9 cellular contexts compared by ENCODE assay signal in genomic region chr18:12652861-12653401, GRCh38. TPM values are rescaled to one million over a fixed set of nuclear protein-coding genes. Genes with fewer than 3 reads are reported as not detected.
DNase-seq lines count a peak whose midpoint lies in the region; ATAC-seq and TF ChIP-seq lines count a peak whose summit lies in the region.
"Had no signal": no experiment of that assay in that cellular context is flagged by ENCODE, and none has a peak within 500 bp of the region (broad histone marks: within the 10 kb centered on the region; RNA-seq: fewer than 3 reads in every experiment).

No MANE protein-coding gene starts in this region.

- peak overlapping the region; percentile 13 for H3K27ac ChIP-seq in mesenchymal stem cell (ENCODE audit: low read length, poor library complexity, severe bottlenecking)

- H3K18ac ChIP-seq in mesenchymal stem cell (ENCODE audit: low read depth in 1 of 2, low read length in 2 of 2), result peak overlapping the region in 1 of 2 experiments; percentile 37

- H3K27ac Mint-ChIP-seq in Calu3 (ENCODE audit: unreplicated experiment) (peak overlapping the region; percentile 16), progenitor cell of endocrine pancreas (no peak overlapping the region), endothelial cell (ENCODE audit: unreplicated experiment) (no peak overlapping the region)

- H3K4ac ChIP-seq in mesenchymal stem cell (ENCODE audit: low read depth in 1 of 2, low read length in 2 of 2), result no peak overlapping the region

- H3K4me1 ChIP-seq in adipocyte (ENCODE audit: control insufficient read depth, insufficient read depth, low read length), result peaks cover 40% of the 10 kb centered on the region
- peaks cover 4% of the 10 kb centered on the region for H3K4me1 ChIP-seq in mesenchymal stem cell (ENCODE audit: control insufficient read depth, insufficient read depth, low read depth, low read length)

- DNase-seq in Calu3 (no peak), adipocyte (ENCODE audit: low read depth) (peak; percentile 83), mesenchymal stem cell (peak; percentile 80), progenitor cell of endocrine pancreas (ENCODE audit: low spot score, unreplicated experiment) (no peak), endothelial cell (ENCODE audit: low spot score) (no peak), HuH-7 (ENCODE audit: low spot score) (no peak)
- DNase-seq in Jurkat, Clone E6-1 (ENCODE audit: low read depth, low spot score), result peak; percentile 8
- DNase-seq: mucosa of descending colon had no signal

- no peak overlapping the region for H3K4me2 ChIP-seq in mesenchymal stem cell (ENCODE audit: low read length, poor library complexity, severe bottlenecking)

- H3K4me1 Mint-ChIP-seq in Calu3 (ENCODE audit: low read depth, unreplicated experiment), result peaks cover 37% of the 10 kb centered on the region
- H3K4me1 Mint-ChIP-seq in progenitor cell of endocrine pancreas (ENCODE audit: low read depth), result peaks cover 11% of the 10 kb centered on the region
- peaks cover 24% of the 10 kb centered on the region for H3K4me1 Mint-ChIP-seq in endothelial cell (ENCODE audit: unreplicated experiment)

- H3K14ac ChIP-seq in mesenchymal stem cell (ENCODE audit: low read length in 2 of 2), result no peak overlapping the region

- H3K27me3 Mint-ChIP-seq in Calu3 (ENCODE audit: unreplicated experiment) (no peaks in the 10 kb centered on the region), progenitor cell of endocrine pancreas (no peaks in the 10 kb centered on the region), endothelial cell (ENCODE audit: unreplicated experiment) (peaks cover 1% of the 10 kb centered on the region)

- H3K9me3 ChIP-seq in adipocyte (ENCODE audit: control insufficient read depth, low read length), result no peaks in the 10 kb centered on the region
- no peaks in the 10 kb centered on the region for H3K9me3 ChIP-seq in mesenchymal stem cell (ENCODE audit: control insufficient read depth, low read length)
- H3K9me3 ChIP-seq: mucosa of descending colon had no signal

- H2BK5ac ChIP-seq in mesenchymal stem cell (ENCODE audit: low read depth, low read length, poor library complexity, severe bottlenecking), result no peak overlapping the region

- H4K8ac ChIP-seq in mesenchymal stem cell (ENCODE audit: low read length), result no peak overlapping the region

- no peaks in the 10 kb centered on the region for H3K36me3 ChIP-seq in adipocyte (ENCODE audit: control insufficient read depth, insufficient read depth, low read length, severe bottlenecking)
- peaks cover 0 to 5% of the 10 kb centered on the region in 2 experiments for H3K36me3 ChIP-seq in mesenchymal stem cell (ENCODE audit: control insufficient read depth in 1 of 2, insufficient read depth in 2 of 2, low read depth in 1 of 2, low read length in 2 of 2)

- no peak overlapping the region for H4K91ac ChIP-seq in mesenchymal stem cell (ENCODE audit: low read length)

- CTCF ChIA-PET in Calu3 (lab: Charles Lee), result no interaction called here

- H2AFZ ChIP-seq in mesenchymal stem cell (ENCODE audit: low read depth, low read length), result no peak overlapping the region

- peaks cover 9% of the 10 kb centered on the region for H3K79me1 ChIP-seq in mesenchymal stem cell (replicated peaks; ENCODE audit: low read length, poor library complexity, severe bottlenecking)

- no peak overlapping the region for H3K23ac ChIP-seq in mesenchymal stem cell (ENCODE audit: low read length in 2 of 2)

- H3K9ac ChIP-seq in adipocyte (ENCODE audit: low read length), result no peak overlapping the region
- peak overlapping the region; percentile 26 for H3K9ac ChIP-seq in mesenchymal stem cell (ENCODE audit: low read length)

- H3K4me3 ChIP-seq in Jurkat, Clone E6-1 (ENCODE audit: low read length), result no peak overlapping the region
- peak overlapping the region; percentile 33 for H3K4me3 ChIP-seq in adipocyte (ENCODE audit: low read length)
- H3K4me3 ChIP-seq in mesenchymal stem cell (ENCODE audit: insufficient read depth in 1 of 2, low read depth in 1 of 2, low read length in 2 of 2), result peak overlapping the region in 1 of 2 experiments; percentile 17
- H3K4me3 ChIP-seq: mucosa of descending colon had no signal

- H3K36me3 Mint-ChIP-seq in Calu3 (ENCODE audit: insufficient read depth, unreplicated experiment) (peaks cover 52% of the 10 kb centered on the region), progenitor cell of endocrine pancreas (ENCODE audit: insufficient read depth) (peaks cover 3% of the 10 kb centered on the region), endothelial cell (ENCODE audit: low read depth, unreplicated experiment) (no peaks in the 10 kb centered on the region)

- no peak overlapping the region for H2BK15ac ChIP-seq in mesenchymal stem cell (ENCODE audit: low read depth, poor library complexity, severe bottlenecking)

- H3K27me3 ChIP-seq in adipocyte (replicated peaks; ENCODE audit: control insufficient read depth, insufficient read depth, low read length) (no peaks in the 10 kb centered on the region), mesenchymal stem cell (ENCODE audit: control insufficient read depth in 1 of 2, insufficient read depth in 1 of 2, low read length in 2 of 2) (no peaks in the 10 kb centered on the region)

- 70% methylated on average over 1 of the region's 3 CpGs for WGBS in mesenchymal stem cell

- ATAC-seq in HG02623 (IDR thresholded peaks at IDR 0.05; ENCODE audit: unreplicated experiment), result no peak
- ATAC-seq: mucosa of descending colon had no signal

- TF ChIP-seq CTCF in Calu3 (IDR thresholded peaks at IDR 0.05; ENCODE audit: unreplicated experiment) (no peak), progenitor cell of endocrine pancreas (IDR thresholded peaks at IDR 0.05; ENCODE audit: unreplicated experiment) (no peak), endothelial cell (IDR thresholded peaks at IDR 0.05; ENCODE audit: unreplicated experiment) (no peak)

- H2AK5ac ChIP-seq in mesenchymal stem cell (ENCODE audit: low read length, severe bottlenecking), result no peak overlapping the region

- intact Hi-C loops in Calu3 (cut with micrococcal nuclease; ENCODE audit: unreplicated experiment), result loop anchor here (5.0 to 10.0 kb wide), 2 partner anchors 56 to 158 kb away; no protein-coding TSS in a partner anchor

- no peak overlapping the region for H2BK12ac ChIP-seq in mesenchymal stem cell (ENCODE audit: low read length in 2 of 2)

- BruUV-seq in Calu3 (replicated peaks; lab: Mats Ljungman, UMichigan), result no TSS peak

- H3K4me3 Mint-ChIP-seq in Calu3 (ENCODE audit: low read depth, unreplicated experiment), result peak overlapping the region; percentile 38
- no peak overlapping the region for H3K4me3 Mint-ChIP-seq in progenitor cell of endocrine pancreas (ENCODE audit: low read depth)
- H3K4me3 Mint-ChIP-seq in endothelial cell (ENCODE audit: unreplicated experiment), result no peak overlapping the region

- no peak overlapping the region for H2BK120ac ChIP-seq in mesenchymal stem cell (ENCODE audit: low read depth, low read length)

- no peaks in the 10 kb centered on the region for H3K9me3 Mint-ChIP-seq in Calu3 (ENCODE audit: low read depth, unreplicated experiment)
- no peaks in the 10 kb centered on the region for H3K9me3 Mint-ChIP-seq in progenitor cell of endocrine pancreas (ENCODE audit: low read depth)
- no peaks in the 10 kb centered on the region for H3K9me3 Mint-ChIP-seq in endothelial cell (ENCODE audit: unreplicated experiment)

RNA-seq across cellular contexts. Expression of gene SPIRE1, which starts 5.0 kb away (rescaled TPM):
- 91.7 and 98.6 TPM in 2 replicates for total RNA-seq in Calu3 (2022)
- 3.3 TPM for polyA plus RNA-seq in Jurkat, Clone E6-1 (2012; ENCODE audit: insufficient read depth, insufficient read length)
- 22.1 TPM for polyA plus RNA-seq in mesenchymal stem cell (2013, experiment 1 of 2)
- polyA plus RNA-seq in mesenchymal stem cell (2013, experiment 2 of 2), result 21.5 TPM
- total RNA-seq in progenitor cell of endocrine pancreas, result 24.6 and 29.4 TPM in 2 replicates
- 31.3 TPM for total RNA-seq in endothelial cell (ENCODE audit: unreplicated experiment)

RNA-seq across cellular contexts. Expression of gene CEP76, which starts 49.6 kb away (rescaled TPM):
- total RNA-seq in Calu3 (2022) (10.1 and 12.7 TPM in 2 replicates), progenitor cell of endocrine pancreas (12.1 and 14.4 TPM in 2 replicates), endothelial cell (ENCODE audit: unreplicated experiment) (9.3 TPM)
- polyA plus RNA-seq in Jurkat, Clone E6-1 (2012; ENCODE audit: insufficient read depth, insufficient read length), result 22.1 TPM
- 3.8 TPM for polyA plus RNA-seq in mesenchymal stem cell (2013, experiment 1 of 2)
- polyA plus RNA-seq in mesenchymal stem cell (2013, experiment 2 of 2), result 4.8 TPM

RNA-seq across cellular contexts. Expression of gene PSMG2, which starts 49.9 kb away (rescaled TPM):
- 78.6 and 89.6 TPM in 2 replicates for total RNA-seq in Calu3 (2022)
- polyA plus RNA-seq in Jurkat, Clone E6-1 (2012; ENCODE audit: insufficient read depth, insufficient read length), result 115 TPM
- polyA plus RNA-seq in mesenchymal stem cell (2013, experiment 1 of 2), result 73.3 TPM
- 80.6 TPM for polyA plus RNA-seq in mesenchymal stem cell (2013, experiment 2 of 2)
- total RNA-seq in progenitor cell of endocrine pancreas, result 56.7 and 58.2 TPM in 2 replicates
- total RNA-seq in endothelial cell (ENCODE audit: unreplicated experiment), result 70.4 TPM

Comparison
In these comparisons a context has a peak if more than half of its experiments do, and no peak if none do; other contexts are left out.
1. DNase-seq: peak in Jurkat, Clone E6-1 (single experiment), adipocyte (single experiment) and mesenchymal stem cell (single experiment); none in Calu3 (single experiment), progenitor cell of endocrine pancreas (single experiment), endothelial cell (single experiment) and HuH-7 (single experiment).